19 cellular contexts compared by ENCODE assay signal in the genomic region with DNA sequence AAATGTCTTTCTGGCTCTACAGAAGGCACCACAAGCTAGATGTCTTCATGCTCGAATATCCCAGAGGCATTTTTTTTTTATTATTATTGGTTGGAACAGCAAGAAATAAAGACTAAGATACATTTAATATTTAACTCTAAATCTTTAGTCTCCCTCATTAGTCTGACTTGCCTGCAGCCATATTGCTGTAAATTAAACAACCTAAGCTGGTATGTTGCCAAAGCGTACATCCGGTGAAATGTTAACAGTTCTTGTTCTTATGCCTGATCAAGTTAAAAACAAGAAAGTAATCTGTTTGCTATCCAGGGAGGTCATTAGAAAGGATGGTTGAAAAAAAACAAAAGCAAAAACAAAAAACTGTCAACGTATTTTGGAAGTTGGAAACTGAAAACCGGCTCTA.
A peak's percentile ranks its signal among the peaks of the same experiment; 100 is the strongest.
DNase-seq lines count a peak whose midpoint lies in the region; ATAC-seq, FAIRE-seq and TF ChIP-seq lines count a peak whose summit lies in the region.
"Had no signal": no experiment of that assay in that cellular context is flagged by ENCODE, and none has a peak within 500 bp of the region (broad histone marks: within the 10 kb centered on the region; RNA-seq: fewer than 3 reads in every experiment).

No MANE protein-coding gene starts in this region.

- WGBS in A549 (ENCODE audit: missing lambda C conversion rate): 63% methylated on average over 5 of the region's 5 CpGs

- TF ChIP-seq RAD21 in A549 (conservative IDR thresholded peaks at IDR 0.05 in 1 of 2, IDR thresholded peaks at IDR 0.05 in 1 of 2): no peak

- POLR2A ChIA-PET in A549 (lab: Yijun Ruan, JAX): interaction anchor here (0.8 kb wide), 1 partner anchor 126 kb away, joined by 3 read pairs; the partner anchor contains the start of gene NABP1

- FAIRE-seq in A549 (lab: Jason Lieb, UNC): no peak
- FAIRE-seq: HTR-8/SVneo had no signal

- H3K4me2 ChIP-seq in A549: peak overlapping the region; percentile 36; the same call in 2 of the 3 replicates
- H3K4me2 ChIP-seq: neural progenitor cell had no signal

- CTCF ChIA-PET in A549 (lab: Yijun Ruan, JAX): interaction anchor here (0.8 to 7.4 kb wide), 8 partner anchors 8 to 643 kb away, joined by 3 to 66 read pairs (median 5); partner anchors contain the start of gene TMEFF2

- no peak overlapping the region for H3K4me3 ChIP-seq in A549
- H3K4me3 ChIP-seq: neural progenitor cell, thoracic aorta had no signal

- H3K4me1 ChIP-seq in A549: peaks cover 11% of the 10 kb centered on the region; the same call in 1 of the 3 replicates
- H3K4me1 ChIP-seq: neural progenitor cell had no signal

- H3K9me3 ChIP-seq in A549: no peaks in the 10 kb centered on the region
- H3K9me3 ChIP-seq: thoracic aorta had no signal

- H3K27ac ChIP-seq in A549: no peak overlapping the region
- H3K27ac ChIP-seq: neural progenitor cell, thoracic aorta had no signal

- no peak for TF ChIP-seq EP300 in A549 (IDR thresholded peaks at IDR 0.05)

- DNase-seq in A549 (ENCODE audit: low read depth in 1 of 2, low spot score in 1 of 2) (no peak), COR-L47 (lab: John Stamatoyannopoulos, UW) (peak; percentile 23), NCI-H2081 treated with DMSO at 0.1 percent for 48 hours (lab: John Stamatoyannopoulos, UW) (peak; percentile 13), epidermal melanocyte (ENCODE audit: insufficient read length, low spot score) (peak; percentile 37), OCI-M1 (lab: John Stamatoyannopoulos, UW) (no peak), left lobe of liver (ENCODE audit: low spot score) (no peak), NOMO-1 (lab: John Stamatoyannopoulos, UW; ENCODE audit: unreplicated experiment in 2 of 2) (no peak)
- no peak for DNase-seq in activated effector memory CD4-positive, alpha-beta T cell treated with anti-CD3 and anti-CD28 coated beads, Interleukin-2, amount 50 U/mL, for 16 hours
- DNase-seq: activated naive CD4-positive, alpha-beta T cell; amygdala; cerebellar nuclear complex; effector memory CD4-positive, alpha-beta T cell; Karpas-422; NCI-H187; NCI-H82 had no signal

- TF ChIP-seq POLR2A in A549 (IDR thresholded peaks at IDR 0.05; ENCODE audit: low read length): no peak

- ATAC-seq in A549 (no peak), left lobe of liver (no peak)
- ATAC-seq: stimulated activated effector memory CD8-positive, alpha-beta T cell treated with anti-CD3 and anti-CD28 coated beads, Interleukin-12 subunit alpha, Interleukin-12 subunit beta, amount 100 ng/mL, for 72 hours had no signal

- no peak for TF ChIP-seq CTCF in A549 (IDR thresholded peaks at IDR 0.05)

TF ChIP-seq in A549, 52 proteins besides CTCF, POLR2A, EP300 and RAD21:
- TF ChIP-seq CBX2 (IDR thresholded peaks at IDR 0.05; ENCODE audit: borderline replicate concordance, low read depth) (no peak), PHF8 (IDR thresholded peaks at IDR 0.05; ENCODE audit: borderline replicate concordance, low read depth) (no peak), HOXB13 (CRISPR knock-in tag; IDR thresholded peaks at IDR 0.05; ENCODE audit: low read depth) (no peak), EHF (CRISPR knock-in tag; IDR thresholded peaks at IDR 0.05) (no peak), NPAS2 (CRISPR knock-in tag; IDR thresholded peaks at IDR 0.05; ENCODE audit: borderline replicate concordance) (no peak)
- TF ChIP-seq, protein P1, sequence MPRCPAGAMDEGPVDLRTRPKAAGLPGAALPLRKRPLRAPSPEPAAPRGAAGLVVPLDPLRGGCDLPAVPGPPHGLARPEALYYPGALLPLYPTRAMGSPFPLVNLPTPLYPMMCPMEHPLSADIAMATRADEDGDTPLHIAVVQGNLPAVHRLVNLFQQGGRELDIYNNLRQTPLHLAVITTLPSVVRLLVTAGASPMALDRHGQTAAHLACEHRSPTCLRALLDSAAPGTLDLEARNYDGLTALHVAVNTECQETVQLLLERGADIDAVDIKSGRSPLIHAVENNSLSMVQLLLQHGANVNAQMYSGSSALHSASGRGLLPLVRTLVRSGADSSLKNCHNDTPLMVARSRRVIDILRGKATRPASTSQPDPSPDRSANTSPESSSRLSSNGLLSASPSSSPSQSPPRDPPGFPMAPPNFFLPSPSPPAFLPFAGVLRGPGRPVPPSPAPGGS (IDR thresholded peaks at IDR 0.05): no peak
- TF ChIP-seq, protein P2, sequence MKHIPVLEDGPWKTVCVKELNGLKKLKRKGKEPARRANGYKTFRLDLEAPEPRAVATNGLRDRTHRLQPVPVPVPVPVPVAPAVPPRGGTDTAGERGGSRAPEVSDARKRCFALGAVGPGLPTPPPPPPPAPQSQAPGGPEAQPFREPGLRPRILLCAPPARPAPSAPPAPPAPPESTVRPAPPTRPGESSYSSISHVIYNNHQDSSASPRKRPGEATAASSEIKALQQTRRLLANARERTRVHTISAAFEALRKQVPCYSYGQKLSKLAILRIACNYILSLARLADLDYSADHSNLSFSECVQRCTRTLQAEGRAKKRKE (CRISPR knock-in tag; IDR thresholded peaks at IDR 0.05; ENCODE audit: low read depth): no peak

Comparison
In these comparisons a context has a peak if more than half of its experiments do, and no peak if none do; other contexts are left out.
1. DNase-seq: peak in COR-L47 (single experiment), NCI-H2081 treated with DMSO at 0.1 percent for 48 hours (single experiment) and epidermal melanocyte (single experiment); none in A549 (0 of 2), OCI-M1 (single experiment), left lobe of liver (single experiment), activated effector memory CD4-positive, alpha-beta T cell treated with anti-CD3 and anti-CD28 coated beads, Interleukin-2, amount 50 U/mL, for 16 hours (single experiment) and NOMO-1 (0 of 2).